In the genomic region with DNA sequence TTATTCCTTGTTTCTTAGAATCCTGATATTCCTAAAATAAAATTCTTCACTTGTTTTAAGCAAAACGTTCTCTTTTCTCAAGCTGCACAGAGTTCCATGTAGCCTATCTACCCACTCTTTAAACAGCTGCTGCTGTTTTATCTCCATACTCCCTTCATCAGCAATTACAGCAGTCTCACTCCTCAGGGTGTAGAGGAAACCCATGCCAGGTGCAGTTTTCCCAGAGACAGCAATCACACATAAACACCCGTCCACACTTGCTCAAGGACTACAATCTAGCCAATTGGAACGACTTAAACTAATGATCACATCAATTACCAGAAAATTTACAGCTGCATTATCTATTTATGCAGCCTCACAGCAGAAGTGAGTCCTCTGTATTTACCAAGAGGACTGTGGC, we compare ENCODE assay signal across 24 cellular contexts.
DNase-seq lines count a peak whose midpoint lies in the region; ATAC-seq and TF ChIP-seq lines count a peak whose summit lies in the region.
"Had no signal": no experiment of that assay in that cellular context is flagged by ENCODE, and none has a peak within 500 bp of the region (broad histone marks: within the 10 kb centered on the region; RNA-seq: fewer than 3 reads in every experiment).

No MANE protein-coding gene starts in this region.

- no peak overlapping the region for H3K27ac Mint-ChIP-seq in Calu3 (ENCODE audit: unreplicated experiment)
- H3K27ac Mint-ChIP-seq in CD4-positive, alpha-beta memory T cell: no peak overlapping the region
- H3K27ac Mint-ChIP-seq: activated B cell treated with CpG ODN at 0.5 μM for 24 hours; activated naive CD4-positive, alpha-beta T cell treated with anti-CD3 and anti-CD28 coated beads for 36 hours; nephron progenitor cell had no signal

- peaks cover 0 to 3% of the 10 kb centered on the region in 2 donors for H3K27me3 ChIP-seq in body of pancreas
- H3K27me3 ChIP-seq in CD4-positive, alpha-beta memory T cell (ENCODE audit: insufficient read depth, low read length): no peaks in the 10 kb centered on the region
- H3K27me3 ChIP-seq: adrenal gland, brain microvascular endothelial cell, gastroesophageal sphincter, hepatocyte, upper lobe of left lung had no signal

- TF ChIP-seq CTCF in body of pancreas (IDR thresholded peaks at IDR 0.05) (no peak), Calu3 (IDR thresholded peaks at IDR 0.05; ENCODE audit: unreplicated experiment) (no peak)

- no peaks in the 10 kb centered on the region for H3K27me3 Mint-ChIP-seq in Calu3 (ENCODE audit: unreplicated experiment)
- H3K27me3 Mint-ChIP-seq in CD4-positive, alpha-beta memory T cell: no peaks in the 10 kb centered on the region
- H3K27me3 Mint-ChIP-seq: activated B cell treated with CpG ODN at 0.5 μM for 24 hours had no signal

- POLR2A ChIA-PET in CD4-positive, alpha-beta memory T cell (lab: Charles Lee; ENCODE audit: partially characterized antibody): no interaction called here

- no peak overlapping the region for H3K4me3 Mint-ChIP-seq in Calu3 (ENCODE audit: low read depth, unreplicated experiment)
- no peak overlapping the region for H3K4me3 Mint-ChIP-seq in CD4-positive, alpha-beta memory T cell
- H3K4me3 Mint-ChIP-seq: activated B cell treated with CpG ODN at 0.5 μM for 24 hours; activated naive CD4-positive, alpha-beta T cell treated with anti-CD3 and anti-CD28 coated beads for 36 hours; nephron progenitor cell had no signal

- peak; percentile 65 for DNase-seq in NCI-H1105 (lab: John Stamatoyannopoulos, UW)
- peak; percentile 76 for DNase-seq in NCI-H146 treated with DMSO at 0.1 percent for 48 hours (lab: John Stamatoyannopoulos, UW; ENCODE audit: unreplicated experiment)
- peak; percentile 88 for DNase-seq in NCI-H748 treated with DMSO at 0.1 percent for 48 hours (lab: John Stamatoyannopoulos, UW)
- DNase-seq in body of pancreas: peak; percentile 74 to 88 (median 79)
- no peak for DNase-seq in Calu3
- no peak for DNase-seq in CD4-positive, alpha-beta memory T cell
- DNase-seq: activated B cell treated with CpG ODN at 0.5 μM for 24 hours; activated CD4-positive, alpha-beta T cell treated with anti-CD3 and anti-CD28 coated beads, Interleukin-2, amount 50 U/mL, for 1 hour; activated naive CD4-positive, alpha-beta T cell treated with anti-CD3 and anti-CD28 coated beads for 36 hours; adrenal gland; brain microvascular endothelial cell; H7; mammary epithelial cell; NCI-H2171 treated with DMSO at 0.1 percent for 48 hours; NCI-H526 treated with DMSO at 0.1 percent for 48 hours; nephron progenitor cell; right cardiac atrium; stimulated activated CD4-positive, alpha-beta T cell treated with anti-CD3 and anti-CD28 coated beads, Interleukin-2, amount 100 ng/mL, for 48 hours; upper lobe of left lung had no signal

- CTCF ChIA-PET in Calu3 (lab: Charles Lee): no interaction called here
- CTCF ChIA-PET in CD4-positive, alpha-beta memory T cell (lab: Charles Lee; ENCODE audit: partially characterized antibody): no interaction called here

- intact Hi-C loops in body of pancreas (cut with DNase I) (no loop called here), Calu3 (cut with micrococcal nuclease; ENCODE audit: unreplicated experiment) (loop anchor here (5.0 kb wide), 1 partner anchor 418 kb away; no protein-coding TSS in a partner anchor)
- intact Hi-C loops in CD4-positive, alpha-beta memory T cell (cut with micrococcal nuclease): no loop called here

- peaks cover 0 to 1% (median 0%) of the 10 kb centered on the region in 3 donors for H3K9me3 ChIP-seq in body of pancreas
- H3K9me3 ChIP-seq in CD4-positive, alpha-beta memory T cell (ENCODE audit: control insufficient read depth in 1 of 2, low read length in 2 of 2): no peaks in the 10 kb centered on the region
- H3K9me3 ChIP-seq: adrenal gland had no signal

- H3K4me1 ChIP-seq in body of pancreas: peaks cover 15% of the 10 kb centered on the region
- H3K4me1 ChIP-seq in CD4-positive, alpha-beta memory T cell (ENCODE audit: insufficient read depth, low read length): no peaks in the 10 kb centered on the region
- H3K4me1 ChIP-seq: adrenal gland, gastroesophageal sphincter, parathyroid adenoma, upper lobe of left lung had no signal

- no peak for TF ChIP-seq POLR2A in body of pancreas (IDR thresholded peaks at IDR 0.05)

- no TSS peak for BruUV-seq in Calu3 (replicated peaks; lab: Mats Ljungman, UMichigan)

- no peaks in the 10 kb centered on the region for H3K36me3 Mint-ChIP-seq in Calu3 (ENCODE audit: insufficient read depth, unreplicated experiment)
- H3K36me3 Mint-ChIP-seq in CD4-positive, alpha-beta memory T cell: no peaks in the 10 kb centered on the region

- ATAC-seq in body of pancreas: peak; percentile 99
- ATAC-seq in HG02763 (IDR thresholded peaks at IDR 0.05; ENCODE audit: unreplicated experiment): no peak
- ATAC-seq: gastroesophageal sphincter, right cardiac atrium had no signal

- no peaks in the 10 kb centered on the region for H3K9me3 Mint-ChIP-seq in Calu3 (ENCODE audit: low read depth, unreplicated experiment)
- H3K9me3 Mint-ChIP-seq in CD4-positive, alpha-beta memory T cell: peaks cover 2 to 12% (median 9%) of the 10 kb centered on the region in 8 donors

- H3K4me1 Mint-ChIP-seq in Calu3 (ENCODE audit: low read depth, unreplicated experiment): no peaks in the 10 kb centered on the region
- H3K4me1 Mint-ChIP-seq in CD4-positive, alpha-beta memory T cell: no peaks in the 10 kb centered on the region
- H3K4me1 Mint-ChIP-seq: activated B cell treated with CpG ODN at 0.5 μM for 24 hours, nephron progenitor cell had no signal

- no peaks in the 10 kb centered on the region for H3K36me3 ChIP-seq in body of pancreas (replicated peaks in 1 of 2; ENCODE audit: insufficient read depth in 1 of 2, low read depth in 2 of 2)
- H3K36me3 ChIP-seq in CD4-positive, alpha-beta memory T cell (ENCODE audit: insufficient read depth, low read length): no peaks in the 10 kb centered on the region
- H3K36me3 ChIP-seq: adrenal gland, brain microvascular endothelial cell, gastroesophageal sphincter, upper lobe of left lung had no signal

- peak overlapping the region in 3 of 4 donors; percentile 48 to 56 (median 49) for H3K27ac ChIP-seq in body of pancreas
- no peak overlapping the region for H3K27ac ChIP-seq in CD4-positive, alpha-beta memory T cell (ENCODE audit: low read depth, low read length)
- H3K27ac ChIP-seq: adrenal gland, brain microvascular endothelial cell, C4-2B, gastroesophageal sphincter, hepatocyte, parathyroid adenoma, upper lobe of left lung had no signal

- WGBS in body of pancreas, 2 donors: 1 to 16% methylated on average over 3 of the region's 3 CpGs

- H3K4me3 ChIP-seq in body of pancreas: no peak overlapping the region
- no peak overlapping the region for H3K4me3 ChIP-seq in CD4-positive, alpha-beta memory T cell (ENCODE audit: low read length in 2 of 2)
- H3K4me3 ChIP-seq: adrenal gland, gastroesophageal sphincter, hepatocyte, upper lobe of left lung had no signal

Comparison
In these comparisons a context has a peak if more than half of its experiments do, and no peak if none do; other contexts are left out.
1. DNase-seq: peak in NCI-H1105 (single experiment), NCI-H146 treated with DMSO at 0.1 percent for 48 hours (single experiment), NCI-H748 treated with DMSO at 0.1 percent for 48 hours (single experiment) and body of pancreas (4 of 4); none in Calu3 (single experiment) and CD4-positive, alpha-beta memory T cell (0 of 5).